In the genomic region with DNA sequence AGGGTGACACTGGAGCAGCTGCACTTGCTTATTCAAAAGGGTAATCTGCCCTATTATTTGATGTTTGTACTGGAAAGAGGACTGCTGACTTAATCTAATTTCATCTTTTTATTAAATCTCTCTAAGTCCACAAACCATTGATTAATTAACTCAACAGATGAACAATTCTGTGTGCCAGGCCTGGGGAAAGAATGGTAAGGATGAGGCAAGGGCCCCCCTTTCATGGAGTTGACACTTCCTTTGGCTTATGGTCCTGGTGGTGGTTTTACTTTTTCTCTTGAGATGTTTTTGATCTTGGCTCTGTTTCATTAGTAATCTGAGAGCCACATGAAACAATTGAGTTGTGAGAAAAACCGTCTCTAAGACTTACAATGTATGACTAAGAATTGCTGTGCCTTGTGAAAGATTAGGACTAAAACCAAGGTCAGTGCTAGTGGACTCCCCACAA, we compare ENCODE assay signal across 1 cellular context.
TF ChIP-seq lines count a peak whose summit lies in the region.

No MANE protein-coding gene starts in this region.

TF ChIP-seq in GM12878, 131 proteins besides CTCF, POLR2A, EP300 and RAD21 (continued from another document and continues in another):
- no peak for TF ChIP-seq ZNF207 (IDR thresholded peaks at IDR 0.05; ENCODE audit: borderline replicate concordance)
- peak; percentile 27; the same call in 1 of the 2 replicates for TF ChIP-seq FOXK2 (IDR thresholded peaks at IDR 0.05)
- TF ChIP-seq IRF4 (IDR thresholded peaks at IDR 0.05; ENCODE audit: low read depth, low read length) = no peak
- TF ChIP-seq MTA2 (IDR thresholded peaks at IDR 0.05; ENCODE audit: low read depth) = peak; percentile 21; the same call in 1 of the 2 replicates
- TF ChIP-seq NR2C2 (IDR thresholded peaks at IDR 0.05; ENCODE audit: borderline replicate concordance, control insufficient read depth, insufficient read length, low read depth) = no peak
- no peak for TF ChIP-seq BMI1 (IDR thresholded peaks at IDR 0.05; ENCODE audit: borderline replicate concordance)
- no peak for TF ChIP-seq TBL1XR1 (IDR thresholded peaks at IDR 0.05; ENCODE audit: low read depth, low read length)
- TF ChIP-seq SREBF2 (IDR thresholded peaks at IDR 0.05; ENCODE audit: low read length) = no peak
- TF ChIP-seq TCF12 (IDR thresholded peaks at IDR 0.05; ENCODE audit: low read depth, low read length) = no peak
- TF ChIP-seq EZH2 (IDR thresholded peaks at IDR 0.05; ENCODE audit: borderline replicate concordance, control insufficient read depth, low read depth, low read length) = no peak
- TF ChIP-seq TCF3 (IDR thresholded peaks at IDR 0.05; ENCODE audit: borderline replicate concordance, insufficient read depth, low read depth, low read length) = no peak
- TF ChIP-seq, protein P1, sequence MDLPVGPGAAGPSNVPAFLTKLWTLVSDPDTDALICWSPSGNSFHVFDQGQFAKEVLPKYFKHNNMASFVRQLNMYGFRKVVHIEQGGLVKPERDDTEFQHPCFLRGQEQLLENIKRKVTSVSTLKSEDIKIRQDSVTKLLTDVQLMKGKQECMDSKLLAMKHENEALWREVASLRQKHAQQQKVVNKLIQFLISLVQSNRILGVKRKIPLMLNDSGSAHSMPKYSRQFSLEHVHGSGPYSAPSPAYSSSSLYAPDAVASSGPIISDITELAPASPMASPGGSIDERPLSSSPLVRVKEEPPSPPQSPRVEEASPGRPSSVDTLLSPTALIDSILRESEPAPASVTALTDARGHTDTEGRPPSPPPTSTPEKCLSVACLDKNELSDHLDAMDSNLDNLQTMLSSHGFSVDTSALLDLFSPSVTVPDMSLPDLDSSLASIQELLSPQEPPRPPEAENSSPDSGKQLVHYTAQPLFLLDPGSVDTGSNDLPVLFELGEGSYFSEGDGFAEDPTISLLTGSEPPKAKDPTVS (IDR thresholded peaks at IDR 0.05; ENCODE audit: low read depth, low read length) = no peak
- TF ChIP-seq ZNF384 (IDR thresholded peaks at IDR 0.05; ENCODE audit: borderline replicate concordance, low read depth, low read length) = no peak
- TF ChIP-seq, protein P2, sequence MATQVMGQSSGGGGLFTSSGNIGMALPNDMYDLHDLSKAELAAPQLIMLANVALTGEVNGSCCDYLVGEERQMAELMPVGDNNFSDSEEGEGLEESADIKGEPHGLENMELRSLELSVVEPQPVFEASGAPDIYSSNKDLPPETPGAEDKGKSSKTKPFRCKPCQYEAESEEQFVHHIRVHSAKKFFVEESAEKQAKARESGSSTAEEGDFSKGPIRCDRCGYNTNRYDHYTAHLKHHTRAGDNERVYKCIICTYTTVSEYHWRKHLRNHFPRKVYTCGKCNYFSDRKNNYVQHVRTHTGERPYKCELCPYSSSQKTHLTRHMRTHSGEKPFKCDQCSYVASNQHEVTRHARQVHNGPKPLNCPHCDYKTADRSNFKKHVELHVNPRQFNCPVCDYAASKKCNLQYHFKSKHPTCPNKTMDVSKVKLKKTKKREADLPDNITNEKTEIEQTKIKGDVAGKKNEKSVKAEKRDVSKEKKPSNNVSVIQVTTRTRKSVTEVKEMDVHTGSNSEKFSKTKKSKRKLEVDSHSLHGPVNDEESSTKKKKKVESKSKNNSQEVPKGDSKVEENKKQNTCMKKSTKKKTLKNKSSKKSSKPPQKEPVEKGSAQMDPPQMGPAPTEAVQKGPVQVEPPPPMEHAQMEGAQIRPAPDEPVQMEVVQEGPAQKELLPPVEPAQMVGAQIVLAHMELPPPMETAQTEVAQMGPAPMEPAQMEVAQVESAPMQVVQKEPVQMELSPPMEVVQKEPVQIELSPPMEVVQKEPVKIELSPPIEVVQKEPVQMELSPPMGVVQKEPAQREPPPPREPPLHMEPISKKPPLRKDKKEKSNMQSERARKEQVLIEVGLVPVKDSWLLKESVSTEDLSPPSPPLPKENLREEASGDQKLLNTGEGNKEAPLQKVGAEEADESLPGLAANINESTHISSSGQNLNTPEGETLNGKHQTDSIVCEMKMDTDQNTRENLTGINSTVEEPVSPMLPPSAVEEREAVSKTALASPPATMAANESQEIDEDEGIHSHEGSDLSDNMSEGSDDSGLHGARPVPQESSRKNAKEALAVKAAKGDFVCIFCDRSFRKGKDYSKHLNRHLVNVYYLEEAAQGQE (IDR thresholded peaks at IDR 0.05; ENCODE audit: low read depth, low read length) = no peak
- peak; percentile 20 to 30; a peak in 2 of 4 replicates for TF ChIP-seq IKZF2 (IDR thresholded peaks at IDR 0.05)
- TF ChIP-seq, protein P3, sequence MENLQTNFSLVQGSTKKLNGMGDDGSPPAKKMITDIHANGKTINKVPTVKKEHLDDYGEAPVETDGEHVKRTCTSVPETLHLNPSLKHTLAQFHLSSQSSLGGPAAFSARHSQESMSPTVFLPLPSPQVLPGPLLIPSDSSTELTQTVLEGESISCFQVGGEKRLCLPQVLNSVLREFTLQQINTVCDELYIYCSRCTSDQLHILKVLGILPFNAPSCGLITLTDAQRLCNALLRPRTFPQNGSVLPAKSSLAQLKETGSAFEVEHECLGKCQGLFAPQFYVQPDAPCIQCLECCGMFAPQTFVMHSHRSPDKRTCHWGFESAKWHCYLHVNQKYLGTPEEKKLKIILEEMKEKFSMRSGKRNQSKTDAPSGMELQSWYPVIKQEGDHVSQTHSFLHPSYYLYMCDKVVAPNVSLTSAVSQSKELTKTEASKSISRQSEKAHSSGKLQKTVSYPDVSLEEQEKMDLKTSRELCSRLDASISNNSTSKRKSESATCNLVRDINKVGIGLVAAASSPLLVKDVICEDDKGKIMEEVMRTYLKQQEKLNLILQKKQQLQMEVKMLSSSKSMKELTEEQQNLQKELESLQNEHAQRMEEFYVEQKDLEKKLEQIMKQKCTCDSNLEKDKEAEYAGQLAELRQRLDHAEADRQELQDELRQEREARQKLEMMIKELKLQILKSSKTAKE (IDR thresholded peaks at IDR 0.05; ENCODE audit: low read depth, poor library complexity, severe bottlenecking) = no peak
- no peak for TF ChIP-seq MYC (IDR thresholded peaks at IDR 0.05; ENCODE audit: insufficient read depth, insufficient read length, insufficient replicate concordance, low read length, severe bottlenecking)
- no peak for TF ChIP-seq PAX8 (IDR thresholded peaks at IDR 0.05)
- TF ChIP-seq, protein P4, sequence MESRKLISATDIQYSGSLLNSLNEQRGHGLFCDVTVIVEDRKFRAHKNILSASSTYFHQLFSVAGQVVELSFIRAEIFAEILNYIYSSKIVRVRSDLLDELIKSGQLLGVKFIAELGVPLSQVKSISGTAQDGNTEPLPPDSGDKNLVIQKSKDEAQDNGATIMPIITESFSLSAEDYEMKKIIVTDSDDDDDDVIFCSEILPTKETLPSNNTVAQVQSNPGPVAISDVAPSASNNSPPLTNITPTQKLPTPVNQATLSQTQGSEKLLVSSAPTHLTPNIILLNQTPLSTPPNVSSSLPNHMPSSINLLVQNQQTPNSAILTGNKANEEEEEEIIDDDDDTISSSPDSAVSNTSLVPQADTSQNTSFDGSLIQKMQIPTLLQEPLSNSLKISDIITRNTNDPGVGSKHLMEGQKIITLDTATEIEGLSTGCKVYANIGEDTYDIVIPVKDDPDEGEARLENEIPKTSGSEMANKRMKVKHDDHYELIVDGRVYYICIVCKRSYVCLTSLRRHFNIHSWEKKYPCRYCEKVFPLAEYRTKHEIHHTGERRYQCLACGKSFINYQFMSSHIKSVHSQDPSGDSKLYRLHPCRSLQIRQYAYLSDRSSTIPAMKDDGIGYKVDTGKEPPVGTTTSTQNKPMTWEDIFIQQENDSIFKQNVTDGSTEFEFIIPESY (IDR thresholded peaks at IDR 0.05) = no peak
- no peak for TF ChIP-seq ASH2L (IDR thresholded peaks at IDR 0.05; ENCODE audit: borderline replicate concordance, low read depth)
- no peak for TF ChIP-seq NFIC (IDR thresholded peaks at IDR 0.05; ENCODE audit: low read depth, low read length)
- TF ChIP-seq RBBP5 (conservative IDR thresholded peaks at IDR 0.05) = no peak
- no peak for TF ChIP-seq JUND (IDR thresholded peaks at IDR 0.05; ENCODE audit: low read depth, low read length)
- TF ChIP-seq GABPA (IDR thresholded peaks at IDR 0.05; ENCODE audit: low read depth) = no peak
- TF ChIP-seq, protein P5, sequence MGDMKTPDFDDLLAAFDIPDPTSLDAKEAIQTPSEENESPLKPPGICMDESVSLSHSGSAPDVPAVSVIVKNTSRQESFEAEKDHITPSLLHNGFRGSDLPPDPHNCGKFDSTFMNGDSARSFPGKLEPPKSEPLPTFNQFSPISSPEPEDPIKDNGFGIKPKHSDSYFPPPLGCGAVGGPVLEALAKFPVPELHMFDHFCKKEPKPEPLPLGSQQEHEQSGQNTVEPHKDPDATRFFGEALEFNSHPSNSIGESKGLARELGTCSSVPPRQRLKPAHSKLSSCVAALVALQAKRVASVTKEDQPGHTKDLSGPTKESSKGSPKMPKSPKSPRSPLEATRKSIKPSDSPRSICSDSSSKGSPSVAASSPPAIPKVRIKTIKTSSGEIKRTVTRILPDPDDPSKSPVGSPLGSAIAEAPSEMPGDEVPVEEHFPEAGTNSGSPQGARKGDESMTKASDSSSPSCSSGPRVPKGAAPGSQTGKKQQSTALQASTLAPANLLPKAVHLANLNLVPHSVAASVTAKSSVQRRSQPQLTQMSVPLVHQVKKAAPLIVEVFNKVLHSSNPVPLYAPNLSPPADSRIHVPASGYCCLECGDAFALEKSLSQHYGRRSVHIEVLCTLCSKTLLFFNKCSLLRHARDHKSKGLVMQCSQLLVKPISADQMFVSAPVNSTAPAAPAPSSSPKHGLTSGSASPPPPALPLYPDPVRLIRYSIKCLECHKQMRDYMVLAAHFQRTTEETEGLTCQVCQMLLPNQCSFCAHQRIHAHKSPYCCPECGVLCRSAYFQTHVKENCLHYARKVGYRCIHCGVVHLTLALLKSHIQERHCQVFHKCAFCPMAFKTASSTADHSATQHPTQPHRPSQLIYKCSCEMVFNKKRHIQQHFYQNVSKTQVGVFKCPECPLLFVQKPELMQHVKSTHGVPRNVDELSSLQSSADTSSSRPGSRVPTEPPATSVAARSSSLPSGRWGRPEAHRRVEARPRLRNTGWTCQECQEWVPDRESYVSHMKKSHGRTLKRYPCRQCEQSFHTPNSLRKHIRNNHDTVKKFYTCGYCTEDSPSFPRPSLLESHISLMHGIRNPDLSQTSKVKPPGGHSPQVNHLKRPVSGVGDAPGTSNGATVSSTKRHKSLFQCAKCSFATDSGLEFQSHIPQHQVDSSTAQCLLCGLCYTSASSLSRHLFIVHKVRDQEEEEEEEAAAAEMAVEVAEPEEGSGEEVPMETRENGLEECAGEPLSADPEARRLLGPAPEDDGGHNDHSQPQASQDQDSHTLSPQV (IDR thresholded peaks at IDR 0.05) = no peak
- TF ChIP-seq YY1 (IDR thresholded peaks at IDR 0.05; ENCODE audit: low read depth, low read length) = no peak
- TF ChIP-seq, protein P6, sequence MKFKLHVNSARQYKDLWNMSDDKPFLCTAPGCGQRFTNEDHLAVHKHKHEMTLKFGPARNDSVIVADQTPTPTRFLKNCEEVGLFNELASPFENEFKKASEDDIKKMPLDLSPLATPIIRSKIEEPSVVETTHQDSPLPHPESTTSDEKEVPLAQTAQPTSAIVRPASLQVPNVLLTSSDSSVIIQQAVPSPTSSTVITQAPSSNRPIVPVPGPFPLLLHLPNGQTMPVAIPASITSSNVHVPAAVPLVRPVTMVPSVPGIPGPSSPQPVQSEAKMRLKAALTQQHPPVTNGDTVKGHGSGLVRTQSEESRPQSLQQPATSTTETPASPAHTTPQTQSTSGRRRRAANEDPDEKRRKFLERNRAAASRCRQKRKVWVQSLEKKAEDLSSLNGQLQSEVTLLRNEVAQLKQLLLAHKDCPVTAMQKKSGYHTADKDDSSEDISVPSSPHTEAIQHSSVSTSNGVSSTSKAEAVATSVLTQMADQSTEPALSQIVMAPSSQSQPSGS (IDR thresholded peaks at IDR 0.05; ENCODE audit: low read length) = 0 out of 2 replicates have a peak, but pooled peaks have one; percentile 42
- no peak for TF ChIP-seq ZBED1 (IDR thresholded peaks at IDR 0.05; ENCODE audit: borderline replicate concordance)
- no peak; the same call in 1 of the 2 replicates for TF ChIP-seq ATF7 (IDR thresholded peaks at IDR 0.05; ENCODE audit: low read depth)
- TF ChIP-seq LARP7 (IDR thresholded peaks at IDR 0.05) = no peak
- no peak for TF ChIP-seq CHD4 (IDR thresholded peaks at IDR 0.05)
- TF ChIP-seq NR2F1 (conservative IDR thresholded peaks at IDR 0.05) = no peak
- 0 out of 2 replicates have a peak, but pooled peaks have one; percentile 21 for TF ChIP-seq IKZF1 (conservative IDR thresholded peaks at IDR 0.05)
- TF ChIP-seq RCOR1 (conservative IDR thresholded peaks at IDR 0.05; ENCODE audit: low read depth, low read length) = no peak
- TF ChIP-seq, protein P7, sequence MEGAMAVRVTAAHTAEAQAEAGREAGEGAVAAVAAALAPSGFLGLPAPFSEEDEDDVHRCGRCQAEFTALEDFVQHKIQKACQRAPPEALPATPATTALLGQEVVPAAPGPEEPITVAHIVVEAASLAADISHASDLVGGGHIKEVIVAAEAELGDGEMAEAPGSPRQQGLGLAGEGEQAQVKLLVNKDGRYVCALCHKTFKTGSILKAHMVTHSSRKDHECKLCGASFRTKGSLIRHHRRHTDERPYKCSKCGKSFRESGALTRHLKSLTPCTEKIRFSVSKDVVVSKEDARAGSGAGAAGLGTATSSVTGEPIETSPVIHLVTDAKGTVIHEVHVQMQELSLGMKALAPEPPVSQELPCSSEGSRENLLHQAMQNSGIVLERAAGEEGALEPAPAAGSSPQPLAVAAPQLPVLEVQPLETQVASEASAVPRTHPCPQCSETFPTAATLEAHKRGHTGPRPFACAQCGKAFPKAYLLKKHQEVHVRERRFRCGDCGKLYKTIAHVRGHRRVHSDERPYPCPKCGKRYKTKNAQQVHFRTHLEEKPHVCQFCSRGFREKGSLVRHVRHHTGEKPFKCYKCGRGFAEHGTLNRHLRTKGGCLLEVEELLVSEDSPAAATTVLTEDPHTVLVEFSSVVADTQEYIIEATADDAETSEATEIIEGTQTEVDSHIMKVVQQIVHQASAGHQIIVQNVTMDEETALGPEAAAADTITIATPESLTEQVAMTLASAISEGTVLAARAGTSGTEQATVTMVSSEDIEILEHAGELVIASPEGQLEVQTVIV (IDR thresholded peaks at IDR 0.05; ENCODE audit: borderline replicate concordance, partially characterized antibody) = no peak
- TF ChIP-seq CREB1 (IDR thresholded peaks at IDR 0.05; ENCODE audit: low read depth) = no peak
- TF ChIP-seq DPF2 (IDR thresholded peaks at IDR 0.05) = 0 out of 2 replicates have a peak, but pooled peaks have one; percentile 7
- no peak for TF ChIP-seq ZNF24 (IDR thresholded peaks at IDR 0.05)
- TF ChIP-seq, protein P8, sequence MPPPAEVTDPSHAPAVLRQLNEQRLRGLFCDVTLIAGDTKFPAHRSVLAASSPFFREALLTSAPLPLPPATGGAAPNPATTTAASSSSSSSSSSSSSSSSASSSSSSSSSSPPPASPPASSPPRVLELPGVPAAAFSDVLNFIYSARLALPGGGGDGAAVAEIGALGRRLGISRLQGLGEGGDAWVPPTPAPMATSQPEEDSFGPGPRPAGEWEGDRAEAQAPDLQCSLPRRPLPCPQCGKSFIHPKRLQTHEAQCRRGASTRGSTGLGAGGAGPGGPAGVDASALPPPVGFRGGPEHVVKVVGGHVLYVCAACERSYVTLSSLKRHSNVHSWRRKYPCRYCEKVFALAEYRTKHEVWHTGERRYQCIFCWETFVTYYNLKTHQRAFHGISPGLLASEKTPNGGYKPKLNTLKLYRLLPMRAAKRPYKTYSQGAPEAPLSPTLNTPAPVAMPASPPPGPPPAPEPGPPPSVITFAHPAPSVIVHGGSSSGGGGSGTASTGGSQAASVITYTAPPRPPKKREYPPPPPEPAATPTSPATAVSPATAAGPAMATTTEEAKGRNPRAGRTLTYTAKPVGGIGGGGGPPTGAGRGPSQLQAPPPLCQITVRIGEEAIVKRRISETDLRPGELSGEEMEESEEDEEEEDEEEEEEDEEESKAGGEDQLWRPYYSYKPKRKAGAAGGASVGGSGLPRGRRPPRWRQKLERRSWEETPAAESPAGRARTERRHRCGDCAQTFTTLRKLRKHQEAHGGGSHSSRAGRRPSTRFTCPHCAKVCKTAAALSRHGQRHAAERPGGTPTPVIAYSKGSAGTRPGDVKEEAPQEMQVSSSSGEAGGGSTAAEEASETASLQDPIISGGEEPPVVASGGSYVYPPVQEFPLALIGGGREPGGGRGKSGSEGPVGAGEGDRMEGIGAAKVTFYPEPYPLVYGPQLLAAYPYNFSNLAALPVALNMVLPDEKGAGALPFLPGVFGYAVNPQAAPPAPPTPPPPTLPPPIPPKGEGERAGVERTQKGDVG (CRISPR knock-in tag; IDR thresholded peaks at IDR 0.05) = no peak
